1 cellular context compared by ENCODE assay signal in genomic region chrX:129139837-129140679, GRCh38.
TF ChIP-seq lines count a peak whose summit lies in the region.

No MANE protein-coding gene starts in this region.

TF ChIP-seq in A549, 52 proteins besides CTCF, POLR2A, EP300 and RAD21 (continued from another document):
- TF ChIP-seq FOSL2 (IDR thresholded peaks at IDR 0.05) (0 out of 2 replicates have a peak, but pooled peaks have one; percentile 11), FOSL2 (CRISPR knock-in tag; IDR thresholded peaks at IDR 0.05) (peak; percentile 79), MAZ (IDR thresholded peaks at IDR 0.05; ENCODE audit: borderline replicate concordance, low read depth, low read length) (no peak), GATA3 (IDR thresholded peaks at IDR 0.05; ENCODE audit: borderline replicate concordance) (peak; percentile 46; the same call in 1 of the 2 replicates), PBX3 (IDR thresholded peaks at IDR 0.05) (no peak), BCL3 (IDR thresholded peaks at IDR 0.05) (no peak), CEBPB (IDR thresholded peaks at IDR 0.05) (0 out of 4 replicates have a peak, but pooled peaks of 1 of the 2 experiments have one; percentile 8), EHF (CRISPR knock-in tag; IDR thresholded peaks at IDR 0.05) (no peak)
